ENCODE assay signal across 15 cellular contexts in genomic region chr11:67295846-67296245, GRCh38.
"Had no signal": no experiment of that assay in that cellular context is flagged by ENCODE, and none has a peak within 500 bp of the region (broad histone marks: within the 10 kb centered on the region; RNA-seq: fewer than 3 reads in every experiment).

No MANE protein-coding gene starts in this region.

- H3K4me3 Mint-ChIP-seq: activated T-cell treated with anti-CD3 and anti-CD28 coated beads, Interleukin-2, amount 50 U/mL, for 24 hours; effector memory CD8-positive, alpha-beta T cell; nephron progenitor cell; stimulated activated naive CD8-positive, alpha-beta T cell treated with anti-CD3 and anti-CD28 coated beads, Interleukin-15, Interleukin-2, amounts not matched to agents 100 ng/mL and 50 ng/mL, for 24 hours had no signal

- H3K27me3 ChIP-seq: right lobe of liver, suprapubic skin had no signal

- H3K27ac ChIP-seq: lower lobe of right lung, psoas muscle, right lobe of liver, suprapubic skin had no signal

- DNase-seq: activated CD4-positive, alpha-beta T cell treated with anti-CD3 and anti-CD28 coated beads, Interleukin-2, amount 50 U/mL, for 48 hours; activated CD4-positive, CD25-positive, alpha-beta regulatory T cell treated with anti-CD3 and anti-CD28 coated beads, Interleukin-2, amount 50 U/mL, for 72 hours; activated gamma-delta T cell; activated naive CD8-positive, alpha-beta T cell treated with anti-CD3 and anti-CD28 coated beads, Interleukin-2, amount 10 ng/mL, durations not matched to agents 7 days and 5 days; activated T-cell treated with anti-CD3 and anti-CD28 coated beads, Interleukin-2, amount 50 U/mL, for 24 hours; dermis blood vessel endothelial cell; effector memory CD8-positive, alpha-beta T cell; left colon; nephron progenitor cell; psoas muscle; right lobe of liver; T1000 had no signal

- H3K9me3 ChIP-seq: right lobe of liver had no signal

- H3K27ac Mint-ChIP-seq: activated naive CD8-positive, alpha-beta T cell treated with anti-CD3 and anti-CD28 coated beads, Interleukin-2, amount 10 ng/mL, durations not matched to agents 7 days and 5 days; activated T-cell treated with anti-CD3 and anti-CD28 coated beads, Interleukin-2, amount 50 U/mL, for 24 hours; nephron progenitor cell; stimulated activated naive CD8-positive, alpha-beta T cell treated with anti-CD3 and anti-CD28 coated beads, Interleukin-15, Interleukin-2, amounts not matched to agents 100 ng/mL and 50 ng/mL, for 24 hours had no signal

- H3K4me1 ChIP-seq: right lobe of liver had no signal

- ATAC-seq: effector memory CD8-positive, alpha-beta T cell; left colon; lower lobe of right lung; psoas muscle; right lobe of liver had no signal

- H3K27me3 Mint-ChIP-seq: activated naive CD8-positive, alpha-beta T cell treated with anti-CD3 and anti-CD28 coated beads, Interleukin-2, amount 10 ng/mL, durations not matched to agents 7 days and 5 days; activated T-cell treated with anti-CD3 and anti-CD28 coated beads, Interleukin-2, amount 50 U/mL, for 24 hours; effector memory CD8-positive, alpha-beta T cell; stimulated activated naive CD8-positive, alpha-beta T cell treated with anti-CD3 and anti-CD28 coated beads, Interleukin-15, Interleukin-2, amounts not matched to agents 100 ng/mL and 50 ng/mL, for 24 hours had no signal

- H3K4me3 ChIP-seq: lower lobe of right lung, psoas muscle, right lobe of liver, suprapubic skin had no signal
